ENCODE assay signal across 8 cellular contexts in the genomic region with DNA sequence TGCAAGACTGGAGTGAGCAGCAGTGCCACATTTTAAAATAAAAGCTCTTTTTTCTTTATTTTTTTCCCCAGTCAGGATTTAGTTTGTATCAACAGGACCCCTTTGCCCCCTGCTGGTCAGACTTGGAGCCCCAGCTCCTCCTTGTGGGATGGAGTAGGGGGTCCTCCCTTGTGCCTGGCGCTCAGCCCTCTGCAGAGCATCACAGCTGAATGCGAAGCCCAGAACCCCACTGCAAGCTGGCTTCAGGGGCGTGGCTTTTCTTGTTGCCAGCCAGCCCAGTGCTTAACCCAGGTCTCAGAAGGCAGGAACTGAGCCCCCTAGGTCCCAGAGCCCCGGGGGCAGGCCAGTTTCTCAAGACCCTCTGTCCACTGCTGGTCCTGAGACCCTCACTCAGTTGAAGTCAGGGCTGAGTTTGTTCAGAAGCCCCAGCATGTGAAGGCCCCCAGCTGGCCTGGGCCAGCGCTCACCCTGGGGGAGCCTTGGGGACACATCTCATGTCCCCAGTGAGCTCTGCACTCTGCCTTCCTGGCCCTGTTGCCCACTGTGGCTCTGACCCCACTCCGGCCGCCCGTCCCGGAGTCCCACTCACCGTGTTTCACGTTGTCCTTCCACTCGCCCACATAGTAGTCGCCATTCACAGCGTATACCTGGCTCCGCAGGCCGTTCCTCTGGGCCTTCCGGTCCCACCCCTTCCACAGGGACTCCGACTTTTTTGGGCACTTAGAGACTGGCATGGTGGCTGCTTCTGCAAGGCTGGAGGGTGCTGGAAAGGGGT. TPM values are rescaled to one million over a fixed set of nuclear protein-coding genes. Genes with fewer than 3 reads are reported as not detected.
A peak's percentile ranks its signal among the peaks of the same experiment; 100 is the strongest.
DNase-seq lines count a peak whose midpoint lies in the region; ATAC-seq and TF ChIP-seq lines count a peak whose summit lies in the region.

No MANE protein-coding gene starts in this region.

- no peaks in the 10 kb centered on the region for H3K27me3 Mint-ChIP-seq in activated naive CD4-positive, alpha-beta T cell treated with anti-CD3 and anti-CD28 coated beads for 36 hours (ENCODE audit: low read depth)

- no peak overlapping the region for H3K27ac ChIP-seq in PC-3 (ENCODE audit: low read length)

- H2AFZ ChIP-seq in PC-3 (ENCODE audit: low read length), result no peak overlapping the region

- H3K4me3 Mint-ChIP-seq in activated naive CD4-positive, alpha-beta T cell treated with anti-CD3 and anti-CD28 coated beads for 36 hours, result no peak overlapping the region

- peak; percentile 88 for TF ChIP-seq CTCF in PC-3 (conservative IDR thresholded peaks at IDR 0.05; ENCODE audit: low read depth, low read length)

- intact Hi-C loops in PC-3 (cut with micrococcal nuclease), result loop anchor here (1.0 kb wide), 1 partner anchor 117 kb away; no protein-coding TSS in a partner anchor
- intact Hi-C loops in activated naive CD4-positive, alpha-beta T cell treated with anti-CD3 and anti-CD28 coated beads for 36 hours (cut with micrococcal nuclease), result loop anchor here (1.0 kb wide), 1 partner anchor 117 kb away; no protein-coding TSS in a partner anchor

- DNase-seq in NCI-H2196 (lab: John Stamatoyannopoulos, UW; ENCODE audit: unreplicated experiment) (peak; percentile 11), NCI-H2196 treated with DMSO at 0.1 percent for 48 hours (lab: John Stamatoyannopoulos, UW; ENCODE audit: unreplicated experiment) (no peak), PC-3 (peak; percentile 61), iPS-NIHi11 (ENCODE audit: low spot score) (peak; percentile 53), pons (ENCODE audit: low spot score) (no peak), NCI-H524 treated with DMSO at 0.1 percent for 48 hours (lab: John Stamatoyannopoulos, UW) (no peak)
- peak; percentile 80 for DNase-seq in activated naive CD4-positive, alpha-beta T cell treated with anti-CD3 and anti-CD28 coated beads for 36 hours
- peak; percentile 39 for DNase-seq in stimulated activated CD8-positive, alpha-beta memory T cell treated with anti-CD3 and anti-CD28 coated beads, Interleukin-4, amount 100 ng/mL, for 24 hours (ENCODE audit: low read depth)

- no TSS peak for BruUV-seq in PC-3 (replicated peaks; lab: Mats Ljungman, UMichigan)

- peaks cover 58% of the 10 kb centered on the region for H3K4me1 Mint-ChIP-seq in activated naive CD4-positive, alpha-beta T cell treated with anti-CD3 and anti-CD28 coated beads for 36 hours (ENCODE audit: low read depth)

- peaks cover 10% of the 10 kb centered on the region for H3K4me1 ChIP-seq in PC-3 (ENCODE audit: insufficient read depth, low read length)

- no peak overlapping the region for H3K4me3 ChIP-seq in PC-3 (ENCODE audit: low read length)

- H3K4me2 ChIP-seq in PC-3 (ENCODE audit: low read length), result no peak overlapping the region

- peak overlapping the region; percentile 63 for H3K27ac Mint-ChIP-seq in activated naive CD4-positive, alpha-beta T cell treated with anti-CD3 and anti-CD28 coated beads for 36 hours

- H3K79me2 ChIP-seq in PC-3 (ENCODE audit: low read length), result no peaks in the 10 kb centered on the region

- no peaks in the 10 kb centered on the region for H3K27me3 ChIP-seq in PC-3 (ENCODE audit: low read length)

- no peaks in the 10 kb centered on the region for H3K9me3 ChIP-seq in PC-3 (ENCODE audit: low read length)

- CTCF ChIA-PET in PC-3 (lab: Charles Lee), result interaction anchor here (0.5 to 1.8 kb wide), 9 partner anchors 23 to 1195 kb away, joined by 3 to 49 read pairs (median 4); a partner anchor contains a TSS
- CTCF ChIA-PET in activated naive CD4-positive, alpha-beta T cell treated with anti-CD3 and anti-CD28 coated beads for 36 hours (lab: Charles Lee), result interaction anchor here (0.6 to 6.2 kb wide), 23 partner anchors 9 to 488 kb away, joined by 3 to 110 read pairs (median 6); a partner anchor contains a TSS

- H3K36me3 ChIP-seq in PC-3 (ENCODE audit: low read depth, low read length), result no peaks in the 10 kb centered on the region

- H3K9me3 Mint-ChIP-seq in activated naive CD4-positive, alpha-beta T cell treated with anti-CD3 and anti-CD28 coated beads for 36 hours, result no peaks in the 10 kb centered on the region

- H3K9ac ChIP-seq in PC-3 (ENCODE audit: low read length), result no peak overlapping the region

- H3K36me3 Mint-ChIP-seq in activated naive CD4-positive, alpha-beta T cell treated with anti-CD3 and anti-CD28 coated beads for 36 hours (ENCODE audit: low read depth), result peaks cover 2% of the 10 kb centered on the region

- POLR2A ChIA-PET in PC-3 (lab: Charles Lee; ENCODE audit: unreplicated experiment), result no interaction called here

- H3F3A ChIP-seq in PC-3 (ENCODE audit: low read length, unreplicated experiment), result no peaks in the 10 kb centered on the region

- H3K9me2 ChIP-seq in PC-3 (replicated peaks; ENCODE audit: low read length), result no peaks in the 10 kb centered on the region

- no peak for ATAC-seq in PC-3

- no peaks in the 10 kb centered on the region for H4K20me1 ChIP-seq in PC-3 (ENCODE audit: low read length)

RNA-seq across cellular contexts. Expression of a gene that starts 0.5 kb away (rescaled TPM):
- total RNA-seq in PC-3 (2014; rRNA removed), result 1.6 and 1.7 TPM in 2 replicates
- total RNA-seq in activated naive CD4-positive, alpha-beta T cell treated with anti-CD3 and anti-CD28 coated beads for 36 hours, result 1 to 10 TPM; 2.6 to 2.9 TPM

RNA-seq across cellular contexts. Expression of a gene that starts 42.6 kb away (rescaled TPM):
- 31.4 and 35.0 TPM in 2 replicates for total RNA-seq in PC-3 (2014; rRNA removed)
- total RNA-seq in activated naive CD4-positive, alpha-beta T cell treated with anti-CD3 and anti-CD28 coated beads for 36 hours, result 10 to 100 TPM; 21.1 to 21.8 TPM

RNA-seq across cellular contexts. Expression of a gene that starts 43.6 kb away (rescaled TPM):
- total RNA-seq in PC-3 (2014; rRNA removed), result 18.5 and 25.4 TPM in 2 replicates
- 1 to 10 TPM; 5.5 to 6.3 TPM for total RNA-seq in activated naive CD4-positive, alpha-beta T cell treated with anti-CD3 and anti-CD28 coated beads for 36 hours

Comparison
In these comparisons a context has a peak if more than half of its experiments do, and no peak if none do; other contexts are left out.
1. DNase-seq: peak in NCI-H2196 (single experiment), PC-3 (single experiment), activated naive CD4-positive, alpha-beta T cell treated with anti-CD3 and anti-CD28 coated beads for 36 hours (single experiment), iPS-NIHi11 (single experiment) and stimulated activated CD8-positive, alpha-beta memory T cell treated with anti-CD3 and anti-CD28 coated beads, Interleukin-4, amount 100 ng/mL, for 24 hours (single experiment); none in NCI-H2196 treated with DMSO at 0.1 percent for 48 hours (single experiment), pons (single experiment) and NCI-H524 treated with DMSO at 0.1 percent for 48 hours (single experiment).